1 cellular context compared by ENCODE assay signal in the genomic region with DNA sequence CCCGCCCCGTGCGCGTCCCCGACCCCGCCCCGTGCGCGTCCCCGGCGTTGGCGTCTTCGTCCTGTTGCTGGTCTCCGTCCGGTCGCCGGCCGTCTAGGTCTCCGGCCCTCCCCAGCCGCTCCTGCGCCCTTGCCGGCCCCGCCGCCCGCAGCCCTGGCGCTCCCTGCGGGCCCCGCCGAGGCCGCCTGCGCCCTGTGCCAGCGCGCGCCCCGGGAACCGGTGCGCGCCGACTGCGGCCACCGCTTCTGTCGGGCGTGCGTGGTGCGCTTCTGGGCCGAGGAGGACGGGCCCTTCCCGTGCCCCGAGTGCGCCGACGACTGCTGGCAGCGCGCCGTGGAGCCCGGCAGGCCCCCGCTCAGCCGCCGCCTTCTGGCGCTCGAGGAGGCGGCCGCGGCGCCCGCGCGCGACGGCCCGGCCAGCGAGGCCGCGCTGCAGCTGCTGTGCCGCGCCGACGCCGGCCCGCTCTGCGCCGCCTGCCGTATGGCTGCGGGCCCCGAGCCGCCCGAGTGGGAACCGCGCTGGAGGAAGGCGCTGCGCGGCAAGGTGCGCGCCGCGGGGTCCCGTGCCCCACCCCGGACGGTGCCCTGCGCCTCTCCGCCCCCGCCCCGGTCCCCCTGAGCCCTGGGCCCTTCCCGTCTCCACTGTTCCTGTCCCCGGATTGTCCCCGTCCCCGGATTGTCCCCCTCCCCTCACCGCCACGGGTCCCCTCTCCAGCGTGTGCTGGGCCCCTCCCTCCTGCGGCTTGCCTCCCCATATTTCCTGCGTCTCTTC.
TF ChIP-seq lines count a peak whose summit lies in the region.

TSS of gene RNF187 (plus strand) at position 47 of the 771 bp plus-strand sequence.

TF ChIP-seq in K562, 482 proteins besides CTCF, POLR2A, EP300 and RAD21 (continued from another document and continues in another):
- TF ChIP-seq ZBTB5 (IDR thresholded peaks at IDR 0.05) (no peak), SRSF9 (IDR thresholded peaks at IDR 0.05; ENCODE audit: borderline replicate concordance, low read depth, low read length) (no peak), POLR2AphosphoS5 (IDR thresholded peaks at IDR 0.05; ENCODE audit: control insufficient read depth, insufficient read depth, low read depth, low read length) (0 out of 2 replicates have a peak, but pooled peaks have one; percentile 38), SLC30A9 (CRISPR knock-in tag; IDR thresholded peaks at IDR 0.05) (no peak), CBX3 (IDR thresholded peaks at IDR 0.05; ENCODE audit: borderline replicate concordance in 1 of 2, low read length in 2 of 2) (no peak), KLF1 (tag; IDR thresholded peaks at IDR 0.05) (no peak), NR2C2 (CRISPR knock-in tag; IDR thresholded peaks at IDR 0.05) (no peak), NR2C2 (tag; IDR thresholded peaks at IDR 0.05) (0 out of 2 replicates have a peak, but pooled peaks have one; percentile 1), MBD2 (IDR thresholded peaks at IDR 0.05; ENCODE audit: borderline replicate concordance, low read depth) (no peak), HDAC8 (tag; IDR thresholded peaks at IDR 0.05) (no peak), E2F4 (CRISPR knock-in tag; IDR thresholded peaks at IDR 0.05; ENCODE audit: low read depth) (no peak), ZNF224 (CRISPR knock-in tag; IDR thresholded peaks at IDR 0.05) (no peak), TCFL5 (CRISPR knock-in tag; conservative IDR thresholded peaks at IDR 0.05) (no peak), ETV1 (tag; conservative IDR thresholded peaks at IDR 0.05; ENCODE audit: low read depth) (no peak), RFX7 (CRISPR knock-in tag; IDR thresholded peaks at IDR 0.05) (no peak), ZNF586 (CRISPR knock-in tag; conservative IDR thresholded peaks at IDR 0.05) (no peak), FOXJ2 (tag; IDR thresholded peaks at IDR 0.05) (peak; percentile 88), ETV5 (CRISPR knock-in tag; IDR thresholded peaks at IDR 0.05; ENCODE audit: low read depth) (no peak), ZFPM2 (CRISPR knock-in tag; IDR thresholded peaks at IDR 0.05) (no peak), KDM2B (CRISPR knock-in tag; IDR thresholded peaks at IDR 0.05) (no peak), ZEB2 (IDR thresholded peaks at IDR 0.05) (no peak), NEUROD1 (IDR thresholded peaks at IDR 0.05; ENCODE audit: borderline replicate concordance, low read depth, low read length, partially characterized antibody) (no peak), EHMT2 (IDR thresholded peaks at IDR 0.05) (no peak), CHD1 (IDR thresholded peaks at IDR 0.05; ENCODE audit: low read length) (peak; percentile 72), THRB (CRISPR knock-in tag; conservative IDR thresholded peaks at IDR 0.05) (no peak), JUNB (CRISPR knock-in tag; conservative IDR thresholded peaks at IDR 0.05) (no peak), PHF8 (IDR thresholded peaks at IDR 0.05; ENCODE audit: borderline replicate concordance, low read length) (peak; percentile 49; the same call in 1 of the 2 replicates), ZNF785 (CRISPR knock-in tag; IDR thresholded peaks at IDR 0.05) (no peak), BRF2 (IDR thresholded peaks at IDR 0.05; ENCODE audit: borderline replicate concordance, insufficient read depth, insufficient read length) (no peak), HOXB6 (CRISPR knock-in tag; IDR thresholded peaks at IDR 0.05; ENCODE audit: borderline replicate concordance) (no peak), RFX5 (IDR thresholded peaks at IDR 0.05; ENCODE audit: low read depth, low read length) (no peak), ILK (tag; IDR thresholded peaks at IDR 0.05; ENCODE audit: borderline replicate concordance, low read depth) (no peak), TEAD2 (tag; IDR thresholded peaks at IDR 0.05) (no peak), PTBP1 (IDR thresholded peaks at IDR 0.05; ENCODE audit: low read depth, low read length) (no peak), ELK3 (CRISPR knock-in tag; IDR thresholded peaks at IDR 0.05) (no peak), TARDBP (IDR thresholded peaks at IDR 0.05) (no peak), ZZZ3 (IDR thresholded peaks at IDR 0.05) (no peak), TAF1 (IDR thresholded peaks at IDR 0.05; ENCODE audit: control insufficient read depth, extremely low read depth, insufficient read depth, low read length, severe bottlenecking) (peak; percentile 74), KDM4B (IDR thresholded peaks at IDR 0.05; ENCODE audit: borderline replicate concordance in 2 of 2, low read depth in 1 of 2) (no peak; a peak in 1 of 4 replicates), ZNF197 (CRISPR knock-in tag; IDR thresholded peaks at IDR 0.05; ENCODE audit: low read depth) (no peak; the same call in 1 of the 2 replicates), ESRRB (CRISPR knock-in tag; IDR thresholded peaks at IDR 0.05; ENCODE audit: borderline replicate concordance) (no peak), DNMT1 (IDR thresholded peaks at IDR 0.05) (no peak), GTF2E2 (tag; IDR thresholded peaks at IDR 0.05) (no peak)
- TF ChIP-seq, protein P1, sequence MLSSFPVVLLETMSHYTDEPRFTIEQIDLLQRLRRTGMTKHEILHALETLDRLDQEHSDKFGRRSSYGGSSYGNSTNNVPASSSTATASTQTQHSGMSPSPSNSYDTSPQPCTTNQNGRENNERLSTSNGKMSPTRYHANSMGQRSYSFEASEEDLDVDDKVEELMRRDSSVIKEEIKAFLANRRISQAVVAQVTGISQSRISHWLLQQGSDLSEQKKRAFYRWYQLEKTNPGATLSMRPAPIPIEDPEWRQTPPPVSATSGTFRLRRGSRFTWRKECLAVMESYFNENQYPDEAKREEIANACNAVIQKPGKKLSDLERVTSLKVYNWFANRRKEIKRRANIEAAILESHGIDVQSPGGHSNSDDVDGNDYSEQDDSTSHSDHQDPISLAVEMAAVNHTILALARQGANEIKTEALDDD (IDR thresholded peaks at IDR 0.05): no peak
- TF ChIP-seq, protein P2, sequence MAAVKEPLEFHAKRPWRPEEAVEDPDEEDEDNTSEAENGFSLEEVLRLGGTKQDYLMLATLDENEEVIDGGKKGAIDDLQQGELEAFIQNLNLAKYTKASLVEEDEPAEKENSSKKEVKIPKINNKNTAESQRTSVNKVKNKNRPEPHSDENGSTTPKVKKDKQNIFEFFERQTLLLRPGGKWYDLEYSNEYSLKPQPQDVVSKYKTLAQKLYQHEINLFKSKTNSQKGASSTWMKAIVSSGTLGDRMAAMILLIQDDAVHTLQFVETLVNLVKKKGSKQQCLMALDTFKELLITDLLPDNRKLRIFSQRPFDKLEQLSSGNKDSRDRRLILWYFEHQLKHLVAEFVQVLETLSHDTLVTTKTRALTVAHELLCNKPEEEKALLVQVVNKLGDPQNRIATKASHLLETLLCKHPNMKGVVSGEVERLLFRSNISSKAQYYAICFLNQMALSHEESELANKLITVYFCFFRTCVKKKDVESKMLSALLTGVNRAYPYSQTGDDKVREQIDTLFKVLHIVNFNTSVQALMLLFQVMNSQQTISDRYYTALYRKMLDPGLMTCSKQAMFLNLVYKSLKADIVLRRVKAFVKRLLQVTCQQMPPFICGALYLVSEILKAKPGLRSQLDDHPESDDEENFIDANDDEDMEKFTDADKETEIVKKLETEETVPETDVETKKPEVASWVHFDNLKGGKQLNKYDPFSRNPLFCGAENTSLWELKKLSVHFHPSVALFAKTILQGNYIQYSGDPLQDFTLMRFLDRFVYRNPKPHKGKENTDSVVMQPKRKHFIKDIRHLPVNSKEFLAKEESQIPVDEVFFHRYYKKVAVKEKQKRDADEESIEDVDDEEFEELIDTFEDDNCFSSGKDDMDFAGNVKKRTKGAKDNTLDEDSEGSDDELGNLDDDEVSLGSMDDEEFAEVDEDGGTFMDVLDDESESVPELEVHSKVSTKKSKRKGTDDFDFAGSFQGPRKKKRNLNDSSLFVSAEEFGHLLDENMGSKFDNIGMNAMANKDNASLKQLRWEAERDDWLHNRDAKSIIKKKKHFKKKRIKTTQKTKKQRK (IDR thresholded peaks at IDR 0.05; ENCODE audit: borderline replicate concordance, low read depth, low read length): no peak
- TF ChIP-seq, protein P3, sequence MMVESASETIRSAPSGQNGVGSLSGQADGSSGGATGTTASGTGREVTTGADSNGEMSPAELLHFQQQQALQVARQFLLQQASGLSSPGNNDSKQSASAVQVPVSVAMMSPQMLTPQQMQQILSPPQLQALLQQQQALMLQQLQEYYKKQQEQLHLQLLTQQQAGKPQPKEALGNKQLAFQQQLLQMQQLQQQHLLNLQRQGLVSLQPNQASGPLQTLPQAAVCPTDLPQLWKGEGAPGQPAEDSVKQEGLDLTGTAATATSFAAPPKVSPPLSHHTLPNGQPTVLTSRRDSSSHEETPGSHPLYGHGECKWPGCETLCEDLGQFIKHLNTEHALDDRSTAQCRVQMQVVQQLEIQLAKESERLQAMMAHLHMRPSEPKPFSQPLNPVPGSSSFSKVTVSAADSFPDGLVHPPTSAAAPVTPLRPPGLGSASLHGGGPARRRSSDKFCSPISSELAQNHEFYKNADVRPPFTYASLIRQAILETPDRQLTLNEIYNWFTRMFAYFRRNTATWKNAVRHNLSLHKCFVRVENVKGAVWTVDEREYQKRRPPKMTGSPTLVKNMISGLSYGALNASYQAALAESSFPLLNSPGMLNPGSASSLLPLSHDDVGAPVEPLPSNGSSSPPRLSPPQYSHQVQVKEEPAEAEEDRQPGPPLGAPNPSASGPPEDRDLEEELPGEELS (CRISPR knock-in tag; IDR thresholded peaks at IDR 0.05; ENCODE audit: borderline replicate concordance): 0 out of 2 replicates have a peak, but pooled peaks have one; percentile 27
- TF ChIP-seq, protein P4, sequence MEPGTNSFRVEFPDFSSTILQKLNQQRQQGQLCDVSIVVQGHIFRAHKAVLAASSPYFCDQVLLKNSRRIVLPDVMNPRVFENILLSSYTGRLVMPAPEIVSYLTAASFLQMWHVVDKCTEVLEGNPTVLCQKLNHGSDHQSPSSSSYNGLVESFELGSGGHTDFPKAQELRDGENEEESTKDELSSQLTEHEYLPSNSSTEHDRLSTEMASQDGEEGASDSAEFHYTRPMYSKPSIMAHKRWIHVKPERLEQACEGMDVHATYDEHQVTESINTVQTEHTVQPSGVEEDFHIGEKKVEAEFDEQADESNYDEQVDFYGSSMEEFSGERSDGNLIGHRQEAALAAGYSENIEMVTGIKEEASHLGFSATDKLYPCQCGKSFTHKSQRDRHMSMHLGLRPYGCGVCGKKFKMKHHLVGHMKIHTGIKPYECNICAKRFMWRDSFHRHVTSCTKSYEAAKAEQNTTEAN (CRISPR knock-in tag; IDR thresholded peaks at IDR 0.05): 0 out of 2 replicates have a peak, but pooled peaks have one; percentile 3
- TF ChIP-seq, protein P5, sequence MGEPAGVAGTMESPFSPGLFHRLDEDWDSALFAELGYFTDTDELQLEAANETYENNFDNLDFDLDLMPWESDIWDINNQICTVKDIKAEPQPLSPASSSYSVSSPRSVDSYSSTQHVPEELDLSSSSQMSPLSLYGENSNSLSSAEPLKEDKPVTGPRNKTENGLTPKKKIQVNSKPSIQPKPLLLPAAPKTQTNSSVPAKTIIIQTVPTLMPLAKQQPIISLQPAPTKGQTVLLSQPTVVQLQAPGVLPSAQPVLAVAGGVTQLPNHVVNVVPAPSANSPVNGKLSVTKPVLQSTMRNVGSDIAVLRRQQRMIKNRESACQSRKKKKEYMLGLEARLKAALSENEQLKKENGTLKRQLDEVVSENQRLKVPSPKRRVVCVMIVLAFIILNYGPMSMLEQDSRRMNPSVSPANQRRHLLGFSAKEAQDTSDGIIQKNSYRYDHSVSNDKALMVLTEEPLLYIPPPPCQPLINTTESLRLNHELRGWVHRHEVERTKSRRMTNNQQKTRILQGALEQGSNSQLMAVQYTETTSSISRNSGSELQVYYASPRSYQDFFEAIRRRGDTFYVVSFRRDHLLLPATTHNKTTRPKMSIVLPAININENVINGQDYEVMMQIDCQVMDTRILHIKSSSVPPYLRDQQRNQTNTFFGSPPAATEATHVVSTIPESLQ (CRISPR knock-in tag; IDR thresholded peaks at IDR 0.05): no peak
